In genomic region chr16:67864594-67864993, GRCh38 we compare ENCODE assay signal across 2 cellular contexts.
TF ChIP-seq lines count a peak whose summit lies in the region.

No MANE protein-coding gene starts in this region.

TF ChIP-seq in GM23338, 12 proteins besides CTCF, POLR2A, EP300 and RAD21:
- no peak for TF ChIP-seq JUNB (IDR thresholded peaks at IDR 0.05; ENCODE audit: unreplicated experiment)
- no peak for TF ChIP-seq ZNF331 (CRISPR knock-in tag; IDR thresholded peaks at IDR 0.05; ENCODE audit: low read depth)
- no peak for TF ChIP-seq STAT1 (IDR thresholded peaks at IDR 0.05; ENCODE audit: unreplicated experiment)
- no peak for TF ChIP-seq ZNF114 (CRISPR knock-in tag; IDR thresholded peaks at IDR 0.05)
- no peak for TF ChIP-seq EZH2phosphoT487 (IDR thresholded peaks at IDR 0.05; ENCODE audit: unreplicated experiment)
- TF ChIP-seq, protein P1, sequence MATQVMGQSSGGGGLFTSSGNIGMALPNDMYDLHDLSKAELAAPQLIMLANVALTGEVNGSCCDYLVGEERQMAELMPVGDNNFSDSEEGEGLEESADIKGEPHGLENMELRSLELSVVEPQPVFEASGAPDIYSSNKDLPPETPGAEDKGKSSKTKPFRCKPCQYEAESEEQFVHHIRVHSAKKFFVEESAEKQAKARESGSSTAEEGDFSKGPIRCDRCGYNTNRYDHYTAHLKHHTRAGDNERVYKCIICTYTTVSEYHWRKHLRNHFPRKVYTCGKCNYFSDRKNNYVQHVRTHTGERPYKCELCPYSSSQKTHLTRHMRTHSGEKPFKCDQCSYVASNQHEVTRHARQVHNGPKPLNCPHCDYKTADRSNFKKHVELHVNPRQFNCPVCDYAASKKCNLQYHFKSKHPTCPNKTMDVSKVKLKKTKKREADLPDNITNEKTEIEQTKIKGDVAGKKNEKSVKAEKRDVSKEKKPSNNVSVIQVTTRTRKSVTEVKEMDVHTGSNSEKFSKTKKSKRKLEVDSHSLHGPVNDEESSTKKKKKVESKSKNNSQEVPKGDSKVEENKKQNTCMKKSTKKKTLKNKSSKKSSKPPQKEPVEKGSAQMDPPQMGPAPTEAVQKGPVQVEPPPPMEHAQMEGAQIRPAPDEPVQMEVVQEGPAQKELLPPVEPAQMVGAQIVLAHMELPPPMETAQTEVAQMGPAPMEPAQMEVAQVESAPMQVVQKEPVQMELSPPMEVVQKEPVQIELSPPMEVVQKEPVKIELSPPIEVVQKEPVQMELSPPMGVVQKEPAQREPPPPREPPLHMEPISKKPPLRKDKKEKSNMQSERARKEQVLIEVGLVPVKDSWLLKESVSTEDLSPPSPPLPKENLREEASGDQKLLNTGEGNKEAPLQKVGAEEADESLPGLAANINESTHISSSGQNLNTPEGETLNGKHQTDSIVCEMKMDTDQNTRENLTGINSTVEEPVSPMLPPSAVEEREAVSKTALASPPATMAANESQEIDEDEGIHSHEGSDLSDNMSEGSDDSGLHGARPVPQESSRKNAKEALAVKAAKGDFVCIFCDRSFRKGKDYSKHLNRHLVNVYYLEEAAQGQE (IDR thresholded peaks at IDR 0.05; ENCODE audit: unreplicated experiment): no peak
- TF ChIP-seq CREB1 (CRISPR knock-in tag; IDR thresholded peaks at IDR 0.05; ENCODE audit: low read depth): no peak

TF ChIP-seq in H1, 55 proteins besides CTCF, POLR2A, EP300 and RAD21:
- TF ChIP-seq CEBPB (IDR thresholded peaks at IDR 0.05; ENCODE audit: low read depth, low read length) (no peak), POU5F1 (IDR thresholded peaks at IDR 0.05; ENCODE audit: low read depth, low read length) (no peak), NRF1 (IDR thresholded peaks at IDR 0.05; ENCODE audit: low read depth, low read length) (no peak), SIRT6 (IDR thresholded peaks at IDR 0.05; ENCODE audit: low read length) (no peak), SRF (IDR thresholded peaks at IDR 0.05; ENCODE audit: low read depth, low read length) (no peak), USF2 (IDR thresholded peaks at IDR 0.05; ENCODE audit: low read length) (no peak), TBP (IDR thresholded peaks at IDR 0.05; ENCODE audit: low read depth, low read length) (no peak), JUN (IDR thresholded peaks at IDR 0.05; ENCODE audit: low read depth, low read length) (no peak), KDM5A (IDR thresholded peaks at IDR 0.05; ENCODE audit: low read length) (no peak), SP1 (IDR thresholded peaks at IDR 0.05; ENCODE audit: low read depth, low read length) (no peak), HDAC2 (IDR thresholded peaks at IDR 0.05; ENCODE audit: borderline replicate concordance in 1 of 2, low read depth in 2 of 2, low read length in 2 of 2) (no peak)
- TF ChIP-seq, protein P2, sequence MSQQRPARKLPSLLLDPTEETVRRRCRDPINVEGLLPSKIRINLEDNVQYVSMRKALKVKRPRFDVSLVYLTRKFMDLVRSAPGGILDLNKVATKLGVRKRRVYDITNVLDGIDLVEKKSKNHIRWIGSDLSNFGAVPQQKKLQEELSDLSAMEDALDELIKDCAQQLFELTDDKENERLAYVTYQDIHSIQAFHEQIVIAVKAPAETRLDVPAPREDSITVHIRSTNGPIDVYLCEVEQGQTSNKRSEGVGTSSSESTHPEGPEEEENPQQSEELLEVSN (IDR thresholded peaks at IDR 0.05): no peak
